ENCODE assay signal across 18 cellular contexts in the genomic region with DNA sequence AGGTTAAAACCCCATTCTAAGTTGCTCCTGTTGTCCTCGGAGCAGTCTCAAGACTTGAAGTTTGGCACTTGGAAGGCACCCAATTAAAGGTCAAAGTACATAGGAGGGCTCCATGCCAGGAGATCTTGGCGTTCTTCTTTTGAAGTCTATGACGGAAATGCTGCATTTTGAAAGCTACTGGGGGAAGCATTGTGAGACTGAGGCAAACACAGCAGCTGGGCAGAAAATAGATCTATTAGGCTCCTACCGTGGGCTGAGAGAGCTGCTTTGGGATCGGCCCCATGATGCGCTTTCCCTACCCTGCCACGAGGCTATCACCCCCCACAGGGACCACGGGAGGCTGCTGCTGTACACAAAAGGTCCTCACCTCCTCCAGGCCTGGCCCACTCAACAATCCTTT. TPM values are rescaled to one million over a fixed set of nuclear protein-coding genes. Genes with fewer than 3 reads are reported as not detected.
DNase-seq lines count a peak whose midpoint lies in the region; ATAC-seq, FAIRE-seq and TF ChIP-seq lines count a peak whose summit lies in the region.
"Had no signal": no experiment of that assay in that cellular context is flagged by ENCODE, and none has a peak within 500 bp of the region (broad histone marks: within the 10 kb centered on the region; RNA-seq: fewer than 3 reads in every experiment).

No MANE protein-coding gene starts in this region.

- DNase-seq in HT-29 (ENCODE audit: low spot score) (peak; percentile 43), body of pancreas (peak; percentile 82 to 93 (median 91)), kidney (no peak), retinal pigment epithelial cell (ENCODE audit: low read depth) (peak; percentile 44), NK-92 (lab: John Stamatoyannopoulos, UW; ENCODE audit: unreplicated experiment) (no peak)
- DNase-seq: activated CD4-positive, CD25-positive, alpha-beta regulatory T cell; activated naive CD4-positive, alpha-beta T cell; DMS53; NCI-H187; NCI-H748 treated with DMSO at 0.1 percent for 48 hours; nephron progenitor cell; stimulated activated naive CD4-positive, alpha-beta T cell had no signal

- H3K4me3 ChIP-seq in body of pancreas (no peak overlapping the region), kidney (ENCODE audit: low read length in 2 of 2) (peak overlapping the region; percentile 28 to 32), retinal pigment epithelial cell (ENCODE audit: low read length) (no peak overlapping the region)
- H3K4me3 ChIP-seq: skin epidermis had no signal

- H3K4me1 ChIP-seq in body of pancreas (peaks cover 74% of the 10 kb centered on the region), kidney (ENCODE audit: control insufficient read depth in 1 of 2, insufficient read depth in 1 of 2, low read depth in 1 of 2, low read length in 2 of 2) (peaks cover 23 to 31% of the 10 kb centered on the region in 2 donors)

- peak; percentile 75 for ATAC-seq in body of pancreas
- ATAC-seq in GM19467 (IDR thresholded peaks at IDR 0.05; ENCODE audit: unreplicated experiment) = no peak
- ATAC-seq in esophagus mucosa = no peak
- ATAC-seq in GM21360 (IDR thresholded peaks at IDR 0.05; ENCODE audit: unreplicated experiment) = no peak

- 13 to 14% methylated on average over 7 to 8 of the region's 8 CpGs for WGBS in body of pancreas, 2 donors

- peak in 2 of 3 donors; percentile 61 to 64 for TF ChIP-seq POLR2A in body of pancreas (IDR thresholded peaks at IDR 0.05)

- H3K27me3 ChIP-seq in body of pancreas = no peaks in the 10 kb centered on the region

- peak overlapping the region in 1 of 2 donors; percentile 20 for H3K9ac ChIP-seq in kidney (ENCODE audit: low read length in 2 of 2)

- H3K36me3 ChIP-seq in body of pancreas (replicated peaks in 1 of 2; ENCODE audit: insufficient read depth in 1 of 2, low read depth in 2 of 2) = no peaks in the 10 kb centered on the region
- H3K36me3 ChIP-seq in kidney (ENCODE audit: control insufficient read depth in 1 of 2, insufficient read depth in 2 of 2, low read length in 2 of 2) = no peaks in the 10 kb centered on the region

- no peak for FAIRE-seq in kidney (lab: Jason Lieb, UNC)
- FAIRE-seq: bronchial epithelial cell, RCC 7860 had no signal

- H3K27ac ChIP-seq in body of pancreas (peak overlapping the region; percentile 62 to 88 (median 84)), kidney (ENCODE audit: low read depth in 2 of 2, low read length in 2 of 2) (peak overlapping the region; percentile 79 to 83)

- intact Hi-C loops in body of pancreas (cut with DNase I) = no loop called here
- intact Hi-C loops in kidney (cut with DNase I) = no loop called here

- no peak for TF ChIP-seq CTCF in body of pancreas (IDR thresholded peaks at IDR 0.05)
- TF ChIP-seq CTCF in kidney (IDR thresholded peaks at IDR 0.05; ENCODE audit: borderline replicate concordance, extremely low read depth, insufficient read depth) = no peak
- TF ChIP-seq CTCF in retinal pigment epithelial cell (conservative IDR thresholded peaks at IDR 0.05; ENCODE audit: low read depth, low read length) = no peak

- no peaks in the 10 kb centered on the region for H3K9me3 ChIP-seq in body of pancreas
- H3K9me3 ChIP-seq in kidney (ENCODE audit: control insufficient read depth in 1 of 2, low read length in 2 of 2) = no peaks in the 10 kb centered on the region

RNA-seq across cellular contexts. Expression of a gene that starts 20.0 kb away (rescaled TPM):
- 0.26 and 0.38 TPM in 2 replicates for total RNA-seq in HT-29 (2014; rRNA removed; shearing (Covaris generic))
- total RNA-seq in body of pancreas (1 to 10 TPM; 5.3 to 6.0 TPM), kidney (10.1 TPM), esophagus mucosa (0.20 TPM)
- polyA plus RNA-seq in kidney (ENCODE audit: insufficient read depth, low read depth, low replicate concordance) = 1.8 TPM

Comparison
In these comparisons a context has a peak if more than half of its experiments do, and no peak if none do; other contexts are left out.
1. DNase-seq: peak in HT-29 (single experiment), body of pancreas (4 of 4) and retinal pigment epithelial cell (single experiment); none in kidney (single experiment) and NK-92 (single experiment).
2. H3K4me3 ChIP-seq: peak in kidney (2 of 2); none in body of pancreas (0 of 2) and retinal pigment epithelial cell (single experiment).